8 cellular contexts compared by ENCODE assay signal in the genomic region with DNA sequence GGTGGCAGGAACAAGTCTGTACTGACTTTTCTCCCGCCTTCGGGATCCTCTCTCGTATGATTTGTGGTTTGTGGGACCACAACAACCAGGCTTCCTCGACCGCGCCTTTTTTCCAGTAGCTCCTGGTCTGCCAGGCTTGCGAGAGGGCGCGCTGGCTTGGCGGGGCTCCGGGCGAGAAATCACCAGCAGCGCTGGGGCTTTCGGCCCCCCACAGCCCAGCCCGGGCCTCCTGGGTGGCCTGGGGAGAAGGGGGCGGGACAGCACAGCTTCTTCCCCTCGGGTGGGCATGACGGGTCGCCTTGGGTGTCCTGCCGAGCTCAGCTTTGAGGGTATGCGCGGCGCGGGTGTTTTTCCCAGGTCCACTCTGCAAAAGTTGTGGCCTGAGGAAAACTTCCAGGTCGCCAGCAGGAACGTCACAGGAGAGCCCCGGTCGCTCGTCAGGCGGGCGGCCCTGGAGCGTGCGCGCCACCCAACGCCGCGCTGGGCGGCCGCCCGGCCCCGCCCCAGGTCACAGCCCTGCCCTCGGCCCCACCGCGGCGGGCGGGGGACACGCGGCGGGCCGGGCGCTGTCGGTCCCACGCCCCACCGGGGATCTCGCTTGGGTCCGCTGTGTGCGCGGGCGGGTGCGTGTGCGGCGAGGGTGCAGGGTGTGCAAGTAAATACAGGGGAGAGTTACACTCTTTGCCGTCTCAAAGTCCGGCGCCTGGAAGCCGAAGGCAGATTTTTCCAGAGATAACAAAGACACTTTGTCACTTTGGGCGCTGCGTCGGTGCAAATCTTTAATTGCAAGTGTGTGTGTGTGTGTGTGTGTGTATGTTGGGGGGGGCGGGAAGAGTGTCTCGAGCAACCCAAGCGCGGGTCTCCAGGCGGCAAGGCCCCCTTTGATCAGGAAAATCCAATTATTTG. TPM values are rescaled to one million over a fixed set of nuclear protein-coding genes. Genes with fewer than 3 reads are reported as not detected.
DNase-seq lines count a peak whose midpoint lies in the region; ATAC-seq and TF ChIP-seq lines count a peak whose summit lies in the region.

No MANE protein-coding gene starts in this region.

- H3K27ac ChIP-seq in A673 (ENCODE audit: low read depth, low read length, poor library complexity, severe bottlenecking) (no peak overlapping the region), endodermal cell (ENCODE audit: low read depth, low read length) (no peak overlapping the region)
- no peak overlapping the region for H3K27ac ChIP-seq in naive thymus-derived CD4-positive, alpha-beta T cell (ENCODE audit: low read depth, low read length)

- H3K36me3 ChIP-seq in A673 (ENCODE audit: insufficient read depth, low read length, poor library complexity, severe bottlenecking) (no peaks in the 10 kb centered on the region), endodermal cell (ENCODE audit: control insufficient read depth, insufficient read depth, low read length) (no peaks in the 10 kb centered on the region)
- no peaks in the 10 kb centered on the region for H3K36me3 ChIP-seq in naive thymus-derived CD4-positive, alpha-beta T cell (ENCODE audit: control insufficient read depth in 2 of 3, insufficient read depth in 3 of 3, low read length in 3 of 3)

- in situ Hi-C loops in GM13976 (cut with MboI; ENCODE audit: low sequenced_read_pairs, unreplicated experiment), result loop anchor here (10.0 to 25.0 kb wide), 2 partner anchors 100 to 1373 kb away; a partner anchor contains a TSS

- H3K27me3 ChIP-seq in A673 (replicated peaks; ENCODE audit: insufficient read depth, low read depth, low read length, poor library complexity) (peaks cover 100% of the 10 kb centered on the region), endodermal cell (ENCODE audit: control insufficient read depth, insufficient read depth, low read length, poor library complexity, severe bottlenecking) (peaks cover 44% of the 10 kb centered on the region)
- peaks cover 11 to 36% of the 10 kb centered on the region in 2 donors for H3K27me3 ChIP-seq in naive thymus-derived CD4-positive, alpha-beta T cell (ENCODE audit: control insufficient read depth in 2 of 2, insufficient read depth in 2 of 2, low read length in 2 of 2)

- H3K27ac Mint-ChIP-seq in T-helper 2 cell treated with Interferon-gamma antibody and Interleukin-4, amounts not matched to agents 5 μg/mL and 100 μg/mL, for 36 hours, result peak overlapping the region; percentile 2
- peak overlapping the region; percentile 93 for H3K27ac Mint-ChIP-seq in endodermal cell
- peak overlapping the region in 4 of 9 donors; percentile 9 to 52 (median 42) for H3K27ac Mint-ChIP-seq in naive thymus-derived CD4-positive, alpha-beta T cell

- peak; percentile 25 for DNase-seq in A673 (ENCODE audit: low spot score)
- DNase-seq in GM13976 (ENCODE audit: low spot score), result peak; percentile 55
- peak; percentile 18 for DNase-seq in T-helper 2 cell treated with Interferon-gamma antibody and Interleukin-4, amounts not matched to agents 5 μg/mL and 100 μg/mL, for 36 hours (ENCODE audit: low spot score)
- peak; percentile 86 for DNase-seq in endodermal cell
- peak in 6 of 9 donors; percentile 7 to 34 (median 17) for DNase-seq in naive thymus-derived CD4-positive, alpha-beta T cell
- no peak for DNase-seq in KG1 (lab: John Stamatoyannopoulos, UW)

- no peak for TF ChIP-seq CTCF in A673 (conservative IDR thresholded peaks at IDR 0.05; ENCODE audit: low read depth, low read length)
- TF ChIP-seq CTCF in GM13976 (IDR thresholded peaks at IDR 0.05; ENCODE audit: borderline replicate concordance, control extremely low read depth, extremely low read depth, insufficient read depth, missing control alignments), result no peak
- no peak for TF ChIP-seq CTCF in endodermal cell (conservative IDR thresholded peaks at IDR 0.05)

- peak overlapping the region; percentile 30 for H3K9ac ChIP-seq in endodermal cell (ENCODE audit: extremely low read depth, low read length, poor library complexity, severe bottlenecking)

- H3K4me3 ChIP-seq in A673 (ENCODE audit: low read depth, low read length, poor library complexity, severe bottlenecking) (peak overlapping the region; percentile 36), endodermal cell (ENCODE audit: low read length) (peak overlapping the region; percentile 78)
- peak overlapping the region; percentile 64 for H3K4me3 ChIP-seq in naive thymus-derived CD4-positive, alpha-beta T cell (ENCODE audit: low read length)

- H3K9me3 Mint-ChIP-seq in T-helper 2 cell treated with Interferon-gamma antibody and Interleukin-4, amounts not matched to agents 5 μg/mL and 100 μg/mL, for 36 hours, result no peaks in the 10 kb centered on the region
- no peaks in the 10 kb centered on the region for H3K9me3 Mint-ChIP-seq in endodermal cell
- peaks cover 0 to 6% (median 0%) of the 10 kb centered on the region in 11 donors for H3K9me3 Mint-ChIP-seq in naive thymus-derived CD4-positive, alpha-beta T cell

- whole genome bisulfite sequencing in endodermal cell (ENCODE audit: insufficient coverage in 1 of 2, insufficient read length in 1 of 2), 2 experiments, result 0% methylated on average over 36 to 70 of the region's 74 CpGs

- ATAC-seq in naive thymus-derived CD4-positive, alpha-beta T cell, result peak; percentile 40
- no peak for ATAC-seq in GM21825 (IDR thresholded peaks at IDR 0.05; ENCODE audit: unreplicated experiment)
- no peak for ATAC-seq in GM19328 (IDR thresholded peaks at IDR 0.05; ENCODE audit: unreplicated experiment)

- POLR2A ChIA-PET in A673 (lab: Charles Lee; ENCODE audit: low non-redundant PET), result no interaction called here
- POLR2A ChIA-PET in naive thymus-derived CD4-positive, alpha-beta T cell (lab: Charles Lee), result no interaction called here

- peak overlapping the region; percentile 82 for H3K4me3 Mint-ChIP-seq in T-helper 2 cell treated with Interferon-gamma antibody and Interleukin-4, amounts not matched to agents 5 μg/mL and 100 μg/mL, for 36 hours
- H3K4me3 Mint-ChIP-seq in endodermal cell, result peak overlapping the region; percentile 78
- H3K4me3 Mint-ChIP-seq in naive thymus-derived CD4-positive, alpha-beta T cell, result peak overlapping the region; percentile 81 to 99 (median 93)

- intact Hi-C loops in A673 (cut with micrococcal nuclease; ENCODE audit: unreplicated experiment), result loop anchor here (10.0 kb wide), 2 partner anchors 210 to 310 kb away; no protein-coding TSS in a partner anchor
- intact Hi-C loops in naive thymus-derived CD4-positive, alpha-beta T cell (cut with micrococcal nuclease), result loop anchor here (1.0 to 10.0 kb wide), 12 partner anchors 56 to 1388 kb away; a partner anchor contains a TSS

- H3K36me3 Mint-ChIP-seq in T-helper 2 cell treated with Interferon-gamma antibody and Interleukin-4, amounts not matched to agents 5 μg/mL and 100 μg/mL, for 36 hours (ENCODE audit: low read depth), result no peaks in the 10 kb centered on the region
- H3K36me3 Mint-ChIP-seq in endodermal cell (ENCODE audit: low read depth), result peaks cover 18% of the 10 kb centered on the region
- peaks cover 0 to 5% (median 0%) of the 10 kb centered on the region in 5 donors for H3K36me3 Mint-ChIP-seq in naive thymus-derived CD4-positive, alpha-beta T cell

- H3K4me1 ChIP-seq in A673 (ENCODE audit: insufficient read depth, low read length, poor library complexity, severe bottlenecking), result peaks cover 26% of the 10 kb centered on the region
- H3K4me1 ChIP-seq in endodermal cell (ENCODE audit: control insufficient read depth, insufficient read depth, low read length), result peaks cover 5% of the 10 kb centered on the region
- peaks cover 0 to 39% of the 10 kb centered on the region in 2 donors for H3K4me1 ChIP-seq in naive thymus-derived CD4-positive, alpha-beta T cell (ENCODE audit: control insufficient read depth in 2 of 2, insufficient read depth in 2 of 2, low read length in 2 of 2)

- BruUV-seq in A673 (replicated peaks; lab: Mats Ljungman, UMichigan), result no TSS peak

- H3K9me3 ChIP-seq in A673 (ENCODE audit: low read depth, low read length, poor library complexity, severe bottlenecking) (no peaks in the 10 kb centered on the region), endodermal cell (ENCODE audit: control insufficient read depth, low read length) (no peaks in the 10 kb centered on the region)
- no peaks in the 10 kb centered on the region for H3K9me3 ChIP-seq in naive thymus-derived CD4-positive, alpha-beta T cell (ENCODE audit: control insufficient read depth in 2 of 3, low read length in 3 of 3)

- CTCF ChIA-PET in A673 (lab: Charles Lee), result no interaction called here
- CTCF ChIA-PET in naive thymus-derived CD4-positive, alpha-beta T cell (lab: Charles Lee), result interaction anchor here (0.5 to 0.7 kb wide), 2 partner anchors 108 to 142 kb away, joined by 3 read pairs; no protein-coding TSS in a partner anchor

- peaks cover 20% of the 10 kb centered on the region for H3K4me1 Mint-ChIP-seq in T-helper 2 cell treated with Interferon-gamma antibody and Interleukin-4, amounts not matched to agents 5 μg/mL and 100 μg/mL, for 36 hours (ENCODE audit: low read depth)
- H3K4me1 Mint-ChIP-seq in endodermal cell, result peaks cover 20% of the 10 kb centered on the region
- H3K4me1 Mint-ChIP-seq in naive thymus-derived CD4-positive, alpha-beta T cell, result peaks cover 18 to 50% (median 34%) of the 10 kb centered on the region in 7 donors

- H3K27me3 Mint-ChIP-seq in T-helper 2 cell treated with Interferon-gamma antibody and Interleukin-4, amounts not matched to agents 5 μg/mL and 100 μg/mL, for 36 hours (ENCODE audit: low read depth), result peaks cover 78% of the 10 kb centered on the region
- H3K27me3 Mint-ChIP-seq in endodermal cell (ENCODE audit: insufficient read depth), result peaks cover 65% of the 10 kb centered on the region
- peaks cover 68 to 79% (median 70%) of the 10 kb centered on the region in 5 donors for H3K27me3 Mint-ChIP-seq in naive thymus-derived CD4-positive, alpha-beta T cell

RNA-seq across cellular contexts. Expression of a gene that starts 0.7 kb away (rescaled TPM):
- total RNA-seq in A673 (2021) (not detected in 2 replicates), endodermal cell (100 to 1,000 TPM in 1 of 2 donors, 10 to 100 TPM in 1; 60.3 to 103 TPM)
- 27.6 TPM for polyA plus RNA-seq in endodermal cell (2013, experiment 1 of 2)
- polyA plus RNA-seq in endodermal cell (2013, experiment 2 of 2), result 25.7 TPM
- not detected for total RNA-seq in naive thymus-derived CD4-positive, alpha-beta T cell
- polyA plus RNA-seq in naive thymus-derived CD4-positive, alpha-beta T cell, result not detected

RNA-seq across cellular contexts. Expression of a gene that starts 55.8 kb away (rescaled TPM):
- total RNA-seq in A673 (2021) (not detected in 2 replicates), endodermal cell (10 to 100 TPM in 1 of 2 donors, 1 to 10 TPM in 1; 9.6 to 18.3 TPM)
- polyA plus RNA-seq in endodermal cell (2013, experiment 1 of 2), result 1.5 TPM
- polyA plus RNA-seq in endodermal cell (2013, experiment 2 of 2), result 1.8 TPM
- not detected for total RNA-seq in naive thymus-derived CD4-positive, alpha-beta T cell
- polyA plus RNA-seq in naive thymus-derived CD4-positive, alpha-beta T cell, result not detected

Comparison
In these comparisons a context has a peak if more than half of its experiments do, and no peak if none do; other contexts are left out.
1. RNA of a gene that starts 0.7 kb away (total RNA-seq): 60.3 to 103 TPM in endodermal cell; not detected in A673 and not detected in naive thymus-derived CD4-positive, alpha-beta T cell; every median in the first group is over 10 times any median in the second.
2. RNA of a gene that starts 55.8 kb away (total RNA-seq): 9.6 to 18.3 TPM in endodermal cell; not detected in A673 and not detected in naive thymus-derived CD4-positive, alpha-beta T cell; every median in the first group is over 4 times any median in the second.
3. Peak in every context shown above with its lines, with median percentiles within 50 percentile points of each other: H3K4me3 ChIP-seq and H3K4me3 Mint-ChIP-seq.